20 cellular contexts compared by ENCODE assay signal in the genomic region with DNA sequence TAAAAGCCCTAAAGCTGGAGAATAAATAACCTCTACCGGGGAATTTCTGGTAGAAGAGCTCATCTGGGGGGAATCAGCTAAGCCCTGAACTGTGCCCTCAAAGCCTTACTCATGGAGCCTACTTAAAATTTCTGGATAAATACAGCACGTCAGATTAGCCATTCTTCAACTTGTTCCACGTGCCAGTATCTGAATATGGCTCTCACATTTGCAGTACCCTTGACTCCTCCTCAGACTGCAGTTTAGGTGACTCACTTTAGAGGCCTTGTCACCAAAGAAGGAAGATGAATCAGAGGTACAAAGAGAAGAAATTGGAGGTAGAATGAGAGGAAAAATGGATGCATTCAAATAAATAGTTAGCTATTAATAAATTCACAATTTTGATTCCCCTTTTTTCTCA. TPM values are rescaled to one million over a fixed set of nuclear protein-coding genes. Genes with fewer than 3 reads are reported as not detected.
"Had no signal": no experiment of that assay in that cellular context is flagged by ENCODE, and none has a peak within 500 bp of the region (broad histone marks: within the 10 kb centered on the region; RNA-seq: fewer than 3 reads in every experiment).

No MANE protein-coding gene starts in this region.

- DNase-seq: activated CD4-positive, alpha-beta memory T cell treated with anti-CD3 and anti-CD28 coated beads for 36 hours; activated CD4-positive, CD25-positive, alpha-beta regulatory T cell treated with anti-CD3 and anti-CD28 coated beads, Interleukin-2, amount 50 U/mL, for 72 hours; activated effector memory CD4-positive, alpha-beta T cell treated with anti-CD3 and anti-CD28 coated beads, Interleukin-2, amount 50 U/mL, for 16 hours; activated T-cell treated with anti-CD3 and anti-CD28 coated beads, Interleukin-2, amount 50 U/mL, for 4 hours; amniotic stem cell; left lung; occipital lobe; psoas muscle; stimulated activated CD4-positive, alpha-beta T cell treated with anti-CD3 and anti-CD28 coated beads, Interleukin-12 subunit alpha, Interleukin-12 subunit beta, amount 100 ng/mL, for 4 hours; stimulated activated CD4-positive, alpha-beta T cell treated with anti-CD3 and anti-CD28 coated beads, Interleukin-2, amount 100 ng/mL, for 48 hours; stimulated activated CD8-positive, alpha-beta memory T cell treated with anti-CD3 and anti-CD28 coated beads, Interleukin-4, amount 100 ng/mL, for 48 hours; testis; upper lobe of right lung had no signal

- ATAC-seq: activated T-cell treated with anti-CD3 and anti-CD28 coated beads, Interleukin-2, amount 50 U/mL, for 4 hours; esophagus mucosa; left lung; natural killer cell treated with Interleukin-12 subunit alpha and Interleukin-12 subunit beta and Interleukin-15 and Interleukin-18, amount 100 ng/mL, for 72 hours; psoas muscle; upper lobe of right lung had no signal

RNA-seq across cellular contexts. Expression of a gene that starts 34.6 kb away (rescaled TPM):
- total RNA-seq: activated CD4-positive, alpha-beta memory T cell treated with anti-CD3 and anti-CD28 coated beads for 36 hours; activated naive CD4-positive, alpha-beta T cell treated with anti-CD3 and anti-CD28 coated beads, Interleukin-2, amount 50 U/mL, for 72 hours; activated T-cell treated with anti-CD3 and anti-CD28 coated beads, Interleukin-2, amount 50 U/mL, for 4 hours; chondrocyte; dermis microvascular lymphatic vessel endothelial cell; esophagus mucosa; left lung; mucosa of gallbladder; natural killer cell treated with Interleukin-12 subunit alpha and Interleukin-12 subunit beta and Interleukin-15 and Interleukin-18, amount 100 ng/mL, for 72 hours; occipital lobe; psoas muscle; T-helper 2 cell treated with Interferon-gamma antibody and Interleukin-4, amounts not matched to agents 100 ng/mL and 5 ng/mL, for 36 hours; upper lobe of right lung had no signal
- polyA plus RNA-seq: psoas muscle had no signal
